20 cellular contexts compared by ENCODE assay signal in the genomic region with DNA sequence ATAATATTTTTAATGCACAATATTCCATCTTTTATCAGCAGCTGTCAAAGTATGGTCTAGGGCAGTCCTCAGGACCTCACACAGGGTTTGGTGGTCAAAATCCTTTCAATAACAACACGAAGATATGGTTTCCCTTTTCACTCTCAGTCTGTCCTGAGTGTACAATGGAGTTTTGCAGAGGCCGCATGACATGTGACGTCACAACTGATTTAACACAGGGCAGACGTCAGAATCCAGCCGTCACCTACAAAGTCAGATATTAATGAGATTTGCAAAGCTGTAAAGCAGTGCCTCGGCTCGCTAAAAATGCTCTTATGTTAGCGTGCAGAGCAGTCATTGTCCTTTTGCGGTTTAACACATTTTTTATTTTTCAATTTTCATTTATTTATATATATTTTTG.
"Had no signal": no experiment of that assay in that cellular context is flagged by ENCODE, and none has a peak within 500 bp of the region (broad histone marks: within the 10 kb centered on the region; RNA-seq: fewer than 3 reads in every experiment).

No MANE protein-coding gene starts in this region.

- H3K4me3 ChIP-seq: breast epithelium, esophagus squamous epithelium, lung, skin epidermis, suprapubic skin had no signal

- H3K9me3 ChIP-seq: breast epithelium, esophagus squamous epithelium, suprapubic skin had no signal

- H3K4me1 ChIP-seq: breast epithelium had no signal

- DNase-seq: activated CD4-positive, alpha-beta T cell treated with anti-CD3 and anti-CD28 coated beads for 1 hour; activated effector memory CD4-positive, alpha-beta T cell treated with anti-CD3 and anti-CD28 coated beads, Interleukin-2, amount 50 U/mL, for 16 hours; activated naive CD4-positive, alpha-beta T cell treated with anti-CD3 and anti-CD28 coated beads, Interleukin-2, amount 50 U/mL, for 16 hours; activated T-cell treated with anti-CD3 and anti-CD28 coated beads, Interleukin-2, amount 50 U/mL, for 72 hours; effector memory CD4-positive, alpha-beta T cell; esophagus squamous epithelium; hippocampal formation; left colon; nephron progenitor cell; posterior cingulate gyrus; retina; stimulated activated CD4-positive, alpha-beta T cell treated with anti-CD3 and anti-CD28 coated beads, Interleukin-15, amount 100 ng/mL, for 24 hours; stimulated activated CD4-positive, alpha-beta T cell treated with anti-CD3 and anti-CD28 coated beads, Interleukin-2, amount 100 ng/mL, for 48 hours; T-helper 2 cell; trophoblast cell had no signal

- H3K36me3 ChIP-seq: breast epithelium, suprapubic skin, WERI-Rb-1 had no signal

- H3K27ac ChIP-seq: breast epithelium, esophagus squamous epithelium, skin epidermis, suprapubic skin, WERI-Rb-1 had no signal

- ATAC-seq: activated T-cell treated with anti-CD3 and anti-CD28 coated beads, Interleukin-2, amount 50 U/mL, for 72 hours; left colon had no signal
